In genomic region chr1:160099716-160100375, GRCh38 we compare ENCODE assay signal across 1 cellular context.
TF ChIP-seq lines count a peak whose summit lies in the region.

No MANE protein-coding gene starts in this region.

TF ChIP-seq in K562, 482 proteins besides CTCF, POLR2A, EP300 and RAD21:
- TF ChIP-seq AFF1 (IDR thresholded peaks at IDR 0.05; ENCODE audit: low read depth in 1 of 2, partially characterized antibody in 2 of 2) (no peak), HDAC6 (IDR thresholded peaks at IDR 0.05; ENCODE audit: low read depth, low read length) (no peak), CBFA2T2 (conservative IDR thresholded peaks at IDR 0.05) (no peak), ZNF696 (CRISPR knock-in tag; conservative IDR thresholded peaks at IDR 0.05) (no peak), MTA3 (IDR thresholded peaks at IDR 0.05; ENCODE audit: borderline replicate concordance) (no peak), NCOA6 (IDR thresholded peaks at IDR 0.05) (no peak), NBN (IDR thresholded peaks at IDR 0.05; ENCODE audit: low read depth) (no peak), CAMTA2 (CRISPR knock-in tag; conservative IDR thresholded peaks at IDR 0.05) (no peak), KAT8 (IDR thresholded peaks at IDR 0.05; ENCODE audit: low read depth) (no peak), CBX2 (IDR thresholded peaks at IDR 0.05; ENCODE audit: insufficient read depth, low read length, poor library complexity, severe bottlenecking) (no peak), CREB3L1 (IDR thresholded peaks at IDR 0.05; ENCODE audit: borderline replicate concordance, low read depth) (no peak), SMC3 (conservative IDR thresholded peaks at IDR 0.05; ENCODE audit: insufficient read depth, low read depth, low read length) (no peak), HOMEZ (CRISPR knock-in tag; IDR thresholded peaks at IDR 0.05) (no peak), TSC22D4 (tag; IDR thresholded peaks at IDR 0.05) (no peak), RBM17 (IDR thresholded peaks at IDR 0.05; ENCODE audit: borderline replicate concordance, low read depth, low read length) (no peak), BRF1 (IDR thresholded peaks at IDR 0.05; ENCODE audit: borderline replicate concordance, extremely low read depth, insufficient read length) (no peak), RBFOX2 (IDR thresholded peaks at IDR 0.05; ENCODE audit: low read depth, low read length) (no peak), RBM22 (IDR thresholded peaks at IDR 0.05; ENCODE audit: low read depth, low read length, poor library complexity, severe bottlenecking) (no peak), ZNF282 (CRISPR knock-in tag; IDR thresholded peaks at IDR 0.05) (no peak)
